19 cellular contexts compared by ENCODE assay signal in the genomic region with DNA sequence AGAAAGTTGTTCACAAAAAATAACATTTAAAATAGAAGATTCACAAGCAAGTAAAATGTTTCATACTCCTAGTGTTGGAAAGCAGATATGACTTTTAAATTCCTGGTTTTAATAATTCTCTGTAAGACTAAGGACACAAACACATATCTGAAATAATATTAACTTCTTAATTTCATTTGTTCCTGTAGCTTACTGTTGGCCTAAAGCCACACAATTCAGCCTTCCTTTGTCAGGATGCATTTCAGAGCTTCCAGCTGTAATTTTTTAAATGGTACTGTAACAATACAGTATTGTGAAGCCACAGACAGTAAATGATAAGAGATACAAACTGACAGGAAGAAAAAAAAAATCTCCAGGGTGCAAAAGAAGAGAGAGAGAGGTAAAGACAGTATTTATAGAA.
"Had no signal": no experiment of that assay in that cellular context is flagged by ENCODE, and none has a peak within 500 bp of the region (broad histone marks: within the 10 kb centered on the region; RNA-seq: fewer than 3 reads in every experiment).

No MANE protein-coding gene starts in this region.

- H3K36me3 Mint-ChIP-seq: WTC11 had no signal

- H3K27ac ChIP-seq: cardiac muscle cell, gastroesophageal sphincter, heart left ventricle, left lung, right lobe of liver, testis, upper lobe of right lung had no signal

- H3K9me3 Mint-ChIP-seq: activated CD4-positive, alpha-beta memory T cell treated with anti-CD3 and anti-CD28 coated beads, Interleukin-2, amount 10 ng/mL, durations not matched to agents 7 days and 5 days; effector memory CD8-positive, alpha-beta T cell; WTC11 had no signal

- H3K4me1 ChIP-seq: left lung, upper lobe of right lung had no signal

- DNase-seq: activated CD4-positive, alpha-beta memory T cell treated with anti-CD3 and anti-CD28 coated beads, Interleukin-2, amount 10 ng/mL, durations not matched to agents 7 days and 5 days; activated CD4-positive, alpha-beta T cell treated with anti-CD3 and anti-CD28 coated beads for 4 hours; activated CD8-positive, alpha-beta memory T cell treated with anti-CD3 and anti-CD28 coated beads, Interleukin-2, amount 10 ng/mL, durations not matched to agents 7 days and 5 days; effector memory CD8-positive, alpha-beta T cell; erythroblast; heart left ventricle; kidney; left lung; mammary epithelial cell; right lobe of liver; stimulated activated CD4-positive, alpha-beta T cell treated with anti-CD3 and anti-CD28 coated beads, Interleukin-4, amount 100 ng/mL, for 4 hours; testis; upper lobe of right lung had no signal

- H3K27me3 Mint-ChIP-seq: activated CD4-positive, alpha-beta memory T cell treated with anti-CD3 and anti-CD28 coated beads, Interleukin-2, amount 10 ng/mL, durations not matched to agents 7 days and 5 days; activated CD8-positive, alpha-beta memory T cell treated with anti-CD3 and anti-CD28 coated beads, Interleukin-2, amount 10 ng/mL, durations not matched to agents 7 days and 5 days; activated naive CD8-positive, alpha-beta T cell; effector memory CD8-positive, alpha-beta T cell; stimulated activated memory B cell treated with anti-CD40 and anti-IgM and Interleukin-4, amounts not matched to agents 10 μg/mL and 1 μg/mL and 100 μg/mL, for 72 hours had no signal

- ATAC-seq: activated CD8-positive, alpha-beta memory T cell treated with anti-CD3 and anti-CD28 coated beads, Interleukin-2, amount 10 ng/mL, durations not matched to agents 7 days and 5 days; effector memory CD8-positive, alpha-beta T cell; gastroesophageal sphincter; heart left ventricle; left lung; right lobe of liver; stimulated activated memory B cell treated with anti-CD40 and anti-IgM and Interleukin-4, amounts not matched to agents 10 μg/mL and 1 μg/mL and 100 μg/mL, for 72 hours; upper lobe of right lung; WTC11 had no signal

- H3K4me2 ChIP-seq: smooth muscle cell had no signal

- H3K27me3 ChIP-seq: cardiac muscle cell, gastroesophageal sphincter, heart left ventricle, left lung, right lobe of liver, testis, upper lobe of right lung had no signal

- H3K4me1 Mint-ChIP-seq: activated CD4-positive, alpha-beta memory T cell treated with anti-CD3 and anti-CD28 coated beads, Interleukin-2, amount 10 ng/mL, durations not matched to agents 7 days and 5 days; activated CD8-positive, alpha-beta memory T cell treated with anti-CD3 and anti-CD28 coated beads, Interleukin-2, amount 10 ng/mL, durations not matched to agents 7 days and 5 days; WTC11 had no signal

- H3K36me3 ChIP-seq: cardiac muscle cell, gastroesophageal sphincter, heart left ventricle, left lung, right lobe of liver, upper lobe of right lung had no signal

- H3K27ac Mint-ChIP-seq: activated CD4-positive, alpha-beta memory T cell treated with anti-CD3 and anti-CD28 coated beads, Interleukin-2, amount 10 ng/mL, durations not matched to agents 7 days and 5 days; activated CD8-positive, alpha-beta memory T cell treated with anti-CD3 and anti-CD28 coated beads, Interleukin-2, amount 10 ng/mL, durations not matched to agents 7 days and 5 days; activated naive CD8-positive, alpha-beta T cell; stimulated activated memory B cell treated with anti-CD40 and anti-IgM and Interleukin-4, amounts not matched to agents 10 μg/mL and 1 μg/mL and 100 μg/mL, for 72 hours; WTC11 had no signal

- H3K4me3 Mint-ChIP-seq: activated CD4-positive, alpha-beta memory T cell treated with anti-CD3 and anti-CD28 coated beads, Interleukin-2, amount 10 ng/mL, durations not matched to agents 7 days and 5 days; activated CD8-positive, alpha-beta memory T cell treated with anti-CD3 and anti-CD28 coated beads, Interleukin-2, amount 10 ng/mL, durations not matched to agents 7 days and 5 days; activated naive CD8-positive, alpha-beta T cell; effector memory CD8-positive, alpha-beta T cell; stimulated activated memory B cell treated with anti-CD40 and anti-IgM and Interleukin-4, amounts not matched to agents 10 μg/mL and 1 μg/mL and 100 μg/mL, for 72 hours; WTC11 had no signal

- H3K4me3 ChIP-seq: cardiac muscle cell, gastroesophageal sphincter, heart left ventricle, left lung, right lobe of liver, smooth muscle cell, testis, upper lobe of right lung had no signal

- H3K9me3 ChIP-seq: gastroesophageal sphincter, left lung, right lobe of liver, testis, upper lobe of right lung had no signal
